ENCODE assay signal across 1 cellular context in the genomic region with DNA sequence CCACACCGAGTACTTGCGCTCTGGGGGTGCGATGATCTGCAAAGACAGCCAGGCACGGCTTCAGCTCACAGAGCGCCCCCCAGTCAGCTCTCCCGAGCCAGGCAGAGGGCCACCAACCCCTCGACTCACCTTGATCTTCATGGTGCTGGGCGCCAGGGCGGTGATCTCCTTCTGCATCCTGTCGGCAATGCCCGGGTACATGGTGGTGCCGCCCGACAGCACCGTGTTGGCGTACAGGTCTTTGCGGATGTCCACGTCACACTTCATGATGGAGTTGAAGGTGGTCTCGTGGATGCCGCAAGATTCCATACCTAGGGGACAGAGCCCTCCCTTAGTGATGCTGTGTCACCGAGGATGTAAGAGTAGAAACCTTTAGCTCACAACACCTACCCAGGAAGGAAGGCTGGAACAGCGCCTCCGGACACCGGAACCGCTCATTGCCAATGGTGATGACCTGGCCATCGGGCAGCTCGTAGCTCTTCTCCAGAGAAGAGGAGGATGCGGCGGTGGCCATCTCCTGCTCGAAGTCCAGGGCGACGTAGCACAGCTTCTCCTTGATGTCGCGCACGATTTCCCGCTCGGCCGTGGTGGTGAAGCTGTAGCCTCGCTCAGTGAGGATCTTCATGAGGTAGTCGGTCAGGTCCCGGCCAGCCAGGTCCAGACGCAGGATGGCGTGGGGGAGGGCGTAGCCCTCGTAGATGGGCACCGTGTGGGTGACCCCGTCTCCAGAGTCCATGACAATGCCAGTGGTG.
TF ChIP-seq lines count a peak whose summit lies in the region.

No MANE protein-coding gene starts in this region.

TF ChIP-seq in H1, 55 proteins besides CTCF, POLR2A, EP300 and RAD21:
- TF ChIP-seq BRCA1 (IDR thresholded peaks at IDR 0.05; ENCODE audit: low read depth, low read length) (no peak), CTBP2 (IDR thresholded peaks at IDR 0.05; ENCODE audit: borderline replicate concordance, insufficient read depth, insufficient read length, low read length) (no peak), TCF12 (IDR thresholded peaks at IDR 0.05; ENCODE audit: low read depth, low read length) (no peak), RNF2 (IDR thresholded peaks at IDR 0.05; ENCODE audit: borderline replicate concordance, low read depth, low read length, missing control alignments, poor library complexity, severe bottlenecking) (no peak), CHD1 (IDR thresholded peaks at IDR 0.05; ENCODE audit: low read depth, low read length) (no peak), SAP30 (IDR thresholded peaks at IDR 0.05; ENCODE audit: insufficient read depth, insufficient replicate concordance, low read length) (no peak), SP4 (IDR thresholded peaks at IDR 0.05; ENCODE audit: low read length) (no peak; the same call in 1 of the 2 replicates), KDM1A (IDR thresholded peaks at IDR 0.05; ENCODE audit: borderline replicate concordance, low read length) (no peak), SIN3A (conservative IDR thresholded peaks at IDR 0.05 in 1 of 2, IDR thresholded peaks at IDR 0.05 in 1 of 2; ENCODE audit: low read depth in 1 of 2, low read length in 2 of 2) (peak in 1 of 2 experiments; percentile 33; a peak in 1 of 4 replicates), SP1 (IDR thresholded peaks at IDR 0.05; ENCODE audit: low read depth, low read length) (peak; percentile 34; the same call in 1 of the 2 replicates), RBBP5 (IDR thresholded peaks at IDR 0.05; ENCODE audit: borderline replicate concordance, low read depth, low read length) (no peak), POLR2AphosphoS5 (IDR thresholded peaks at IDR 0.05; ENCODE audit: low read depth, low read length) (peak; percentile 78; the same call in 1 of the 2 replicates), SUZ12 (IDR thresholded peaks at IDR 0.05; ENCODE audit: low read length) (no peak), SIX5 (IDR thresholded peaks at IDR 0.05; ENCODE audit: low read depth, low read length) (no peak)
- TF ChIP-seq, protein P1, sequence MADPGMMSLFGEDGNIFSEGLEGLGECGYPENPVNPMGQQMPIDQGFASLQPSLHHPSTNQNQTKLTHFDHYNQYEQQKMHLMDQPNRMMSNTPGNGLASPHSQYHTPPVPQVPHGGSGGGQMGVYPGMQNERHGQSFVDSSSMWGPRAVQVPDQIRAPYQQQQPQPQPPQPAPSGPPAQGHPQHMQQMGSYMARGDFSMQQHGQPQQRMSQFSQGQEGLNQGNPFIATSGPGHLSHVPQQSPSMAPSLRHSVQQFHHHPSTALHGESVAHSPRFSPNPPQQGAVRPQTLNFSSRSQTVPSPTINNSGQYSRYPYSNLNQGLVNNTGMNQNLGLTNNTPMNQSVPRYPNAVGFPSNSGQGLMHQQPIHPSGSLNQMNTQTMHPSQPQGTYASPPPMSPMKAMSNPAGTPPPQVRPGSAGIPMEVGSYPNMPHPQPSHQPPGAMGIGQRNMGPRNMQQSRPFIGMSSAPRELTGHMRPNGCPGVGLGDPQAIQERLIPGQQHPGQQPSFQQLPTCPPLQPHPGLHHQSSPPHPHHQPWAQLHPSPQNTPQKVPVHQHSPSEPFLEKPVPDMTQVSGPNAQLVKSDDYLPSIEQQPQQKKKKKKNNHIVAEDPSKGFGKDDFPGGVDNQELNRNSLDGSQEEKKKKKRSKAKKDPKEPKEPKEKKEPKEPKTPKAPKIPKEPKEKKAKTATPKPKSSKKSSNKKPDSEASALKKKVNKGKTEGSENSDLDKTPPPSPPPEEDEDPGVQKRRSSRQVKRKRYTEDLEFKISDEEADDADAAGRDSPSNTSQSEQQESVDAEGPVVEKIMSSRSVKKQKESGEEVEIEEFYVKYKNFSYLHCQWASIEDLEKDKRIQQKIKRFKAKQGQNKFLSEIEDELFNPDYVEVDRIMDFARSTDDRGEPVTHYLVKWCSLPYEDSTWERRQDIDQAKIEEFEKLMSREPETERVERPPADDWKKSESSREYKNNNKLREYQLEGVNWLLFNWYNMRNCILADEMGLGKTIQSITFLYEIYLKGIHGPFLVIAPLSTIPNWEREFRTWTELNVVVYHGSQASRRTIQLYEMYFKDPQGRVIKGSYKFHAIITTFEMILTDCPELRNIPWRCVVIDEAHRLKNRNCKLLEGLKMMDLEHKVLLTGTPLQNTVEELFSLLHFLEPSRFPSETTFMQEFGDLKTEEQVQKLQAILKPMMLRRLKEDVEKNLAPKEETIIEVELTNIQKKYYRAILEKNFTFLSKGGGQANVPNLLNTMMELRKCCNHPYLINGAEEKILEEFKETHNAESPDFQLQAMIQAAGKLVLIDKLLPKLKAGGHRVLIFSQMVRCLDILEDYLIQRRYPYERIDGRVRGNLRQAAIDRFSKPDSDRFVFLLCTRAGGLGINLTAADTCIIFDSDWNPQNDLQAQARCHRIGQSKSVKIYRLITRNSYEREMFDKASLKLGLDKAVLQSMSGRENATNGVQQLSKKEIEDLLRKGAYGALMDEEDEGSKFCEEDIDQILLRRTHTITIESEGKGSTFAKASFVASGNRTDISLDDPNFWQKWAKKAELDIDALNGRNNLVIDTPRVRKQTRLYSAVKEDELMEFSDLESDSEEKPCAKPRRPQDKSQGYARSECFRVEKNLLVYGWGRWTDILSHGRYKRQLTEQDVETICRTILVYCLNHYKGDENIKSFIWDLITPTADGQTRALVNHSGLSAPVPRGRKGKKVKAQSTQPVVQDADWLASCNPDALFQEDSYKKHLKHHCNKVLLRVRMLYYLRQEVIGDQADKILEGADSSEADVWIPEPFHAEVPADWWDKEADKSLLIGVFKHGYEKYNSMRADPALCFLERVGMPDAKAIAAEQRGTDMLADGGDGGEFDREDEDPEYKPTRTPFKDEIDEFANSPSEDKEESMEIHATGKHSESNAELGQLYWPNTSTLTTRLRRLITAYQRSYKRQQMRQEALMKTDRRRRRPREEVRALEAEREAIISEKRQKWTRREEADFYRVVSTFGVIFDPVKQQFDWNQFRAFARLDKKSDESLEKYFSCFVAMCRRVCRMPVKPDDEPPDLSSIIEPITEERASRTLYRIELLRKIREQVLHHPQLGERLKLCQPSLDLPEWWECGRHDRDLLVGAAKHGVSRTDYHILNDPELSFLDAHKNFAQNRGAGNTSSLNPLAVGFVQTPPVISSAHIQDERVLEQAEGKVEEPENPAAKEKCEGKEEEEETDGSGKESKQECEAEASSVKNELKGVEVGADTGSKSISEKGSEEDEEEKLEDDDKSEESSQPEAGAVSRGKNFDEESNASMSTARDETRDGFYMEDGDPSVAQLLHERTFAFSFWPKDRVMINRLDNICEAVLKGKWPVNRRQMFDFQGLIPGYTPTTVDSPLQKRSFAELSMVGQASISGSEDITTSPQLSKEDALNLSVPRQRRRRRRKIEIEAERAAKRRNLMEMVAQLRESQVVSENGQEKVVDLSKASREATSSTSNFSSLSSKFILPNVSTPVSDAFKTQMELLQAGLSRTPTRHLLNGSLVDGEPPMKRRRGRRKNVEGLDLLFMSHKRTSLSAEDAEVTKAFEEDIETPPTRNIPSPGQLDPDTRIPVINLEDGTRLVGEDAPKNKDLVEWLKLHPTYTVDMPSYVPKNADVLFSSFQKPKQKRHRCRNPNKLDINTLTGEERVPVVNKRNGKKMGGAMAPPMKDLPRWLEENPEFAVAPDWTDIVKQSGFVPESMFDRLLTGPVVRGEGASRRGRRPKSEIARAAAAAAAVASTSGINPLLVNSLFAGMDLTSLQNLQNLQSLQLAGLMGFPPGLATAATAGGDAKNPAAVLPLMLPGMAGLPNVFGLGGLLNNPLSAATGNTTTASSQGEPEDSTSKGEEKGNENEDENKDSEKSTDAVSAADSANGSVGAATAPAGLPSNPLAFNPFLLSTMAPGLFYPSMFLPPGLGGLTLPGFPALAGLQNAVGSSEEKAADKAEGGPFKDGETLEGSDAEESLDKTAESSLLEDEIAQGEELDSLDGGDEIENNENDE (IDR thresholded peaks at IDR 0.05; ENCODE audit: insufficient replicate concordance, low read length), result peak; percentile 9
- TF ChIP-seq, protein P2, sequence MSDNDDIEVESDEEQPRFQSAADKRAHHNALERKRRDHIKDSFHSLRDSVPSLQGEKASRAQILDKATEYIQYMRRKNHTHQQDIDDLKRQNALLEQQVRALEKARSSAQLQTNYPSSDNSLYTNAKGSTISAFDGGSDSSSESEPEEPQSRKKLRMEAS (IDR thresholded peaks at IDR 0.05), result no peak
